ENCODE assay signal across 16 cellular contexts in genomic region chrX:79117078-79117477, GRCh38. TPM values are rescaled to one million over a fixed set of nuclear protein-coding genes. Genes with fewer than 3 reads are reported as not detected.
A peak's percentile ranks its signal among the peaks of the same experiment; 100 is the strongest.
DNase-seq lines count a peak whose midpoint lies in the region; ATAC-seq and TF ChIP-seq lines count a peak whose summit lies in the region.
"Had no signal": no experiment of that assay in that cellular context is flagged by ENCODE, and none has a peak within 500 bp of the region (broad histone marks: within the 10 kb centered on the region; RNA-seq: fewer than 3 reads in every experiment).

No MANE protein-coding gene starts in this region.

- intact Hi-C loops in CD8-positive, alpha-beta T cell (cut with DNase I, micrococcal nuclease), result no loop called here
- intact Hi-C loops in head of caudate nucleus (cut with DNase I), result no loop called here

- no peaks in the 10 kb centered on the region for H3K27me3 ChIP-seq in CD8-positive, alpha-beta T cell (ENCODE audit: insufficient read depth, low read length)
- H3K27me3 ChIP-seq: upper lobe of left lung had no signal

- no peak for TF ChIP-seq CTCF in CD8-positive, alpha-beta T cell (IDR thresholded peaks at IDR 0.05)

- no peak overlapping the region for H3K27ac ChIP-seq in CD8-positive, alpha-beta T cell (ENCODE audit: low read depth, low read length)
- H3K27ac ChIP-seq: prostate gland, upper lobe of left lung had no signal

- peak overlapping the region; percentile 43 for H3K4me3 Mint-ChIP-seq in CD8-positive, alpha-beta T cell
- no peak overlapping the region for H3K4me3 Mint-ChIP-seq in memory B cell
- H3K4me3 Mint-ChIP-seq: activated naive CD8-positive, alpha-beta T cell had no signal

- H3K27ac Mint-ChIP-seq in CD8-positive, alpha-beta T cell, result peak overlapping the region; percentile 77
- H3K27ac Mint-ChIP-seq in memory B cell, result peak overlapping the region; percentile 72

- peaks cover 3% of the 10 kb centered on the region for H3K9me3 Mint-ChIP-seq in CD8-positive, alpha-beta T cell
- peaks cover 3% of the 10 kb centered on the region for H3K9me3 Mint-ChIP-seq in memory B cell

- H3K36me3 ChIP-seq in CD8-positive, alpha-beta T cell (ENCODE audit: insufficient read depth, low read length), result no peaks in the 10 kb centered on the region
- H3K36me3 ChIP-seq: prostate gland, upper lobe of left lung had no signal

- no peak for DNase-seq in CD8-positive, alpha-beta T cell
- peak; percentile 4 for DNase-seq in MV-4-11 (lab: John Stamatoyannopoulos, UW)
- DNase-seq in memory B cell (ENCODE audit: low spot score in 2 of 2), result no peak
- no peak for DNase-seq in KG1 (lab: John Stamatoyannopoulos, UW)
- no peak for DNase-seq in head of caudate nucleus
- DNase-seq in SW 1271 (lab: John Stamatoyannopoulos, UW), result no peak
- DNase-seq: central memory CD4-positive, alpha-beta T cell; NCI-H187 treated with DMSO at 0.1 percent for 48 hours; upper lobe of left lung had no signal

- peaks cover 47% of the 10 kb centered on the region for H3K4me1 Mint-ChIP-seq in CD8-positive, alpha-beta T cell (ENCODE audit: low read depth)
- peaks cover 11% of the 10 kb centered on the region for H3K4me1 Mint-ChIP-seq in memory B cell

- H3K36me3 Mint-ChIP-seq in CD8-positive, alpha-beta T cell, result peaks cover 11% of the 10 kb centered on the region
- H3K36me3 Mint-ChIP-seq in memory B cell, result peaks cover 5% of the 10 kb centered on the region
- H3K36me3 Mint-ChIP-seq: activated naive CD8-positive, alpha-beta T cell had no signal

- H3K9me3 ChIP-seq in CD8-positive, alpha-beta T cell (ENCODE audit: low read length), result no peaks in the 10 kb centered on the region
- H3K9me3 ChIP-seq: prostate gland had no signal

- no peak for ATAC-seq in CD8-positive, alpha-beta T cell
- ATAC-seq in GM19025 (IDR thresholded peaks at IDR 0.05; ENCODE audit: low read depth, unreplicated experiment), result peak; percentile 48
- no peak for ATAC-seq in memory B cell (ENCODE audit: low read depth)
- no peak for ATAC-seq in HG02642 (IDR thresholded peaks at IDR 0.05; ENCODE audit: poor library complexity, unreplicated experiment)
- ATAC-seq: K562, Right ventricle myocardium inferior had no signal

- POLR2A ChIA-PET in CD8-positive, alpha-beta T cell (lab: Charles Lee), result interaction anchor here (2.1 kb wide), 1 partner anchor 9 kb away, joined by 7 read pairs; no protein-coding TSS in a partner anchor

- no peak overlapping the region for H3K4me3 ChIP-seq in CD8-positive, alpha-beta T cell (ENCODE audit: low read depth, low read length)
- H3K4me3 ChIP-seq: K562, prostate gland, upper lobe of left lung had no signal

- CTCF ChIA-PET in CD8-positive, alpha-beta T cell (lab: Charles Lee), result interaction anchor here (0.8 kb wide), 1 partner anchor 18 kb away, joined by 3 read pairs; no protein-coding TSS in a partner anchor

- H3K27me3 Mint-ChIP-seq in CD8-positive, alpha-beta T cell (ENCODE audit: low read depth), result no peaks in the 10 kb centered on the region
- H3K27me3 Mint-ChIP-seq in memory B cell, result no peaks in the 10 kb centered on the region
- H3K27me3 Mint-ChIP-seq: activated naive CD8-positive, alpha-beta T cell had no signal

- H3K4me1 ChIP-seq in CD8-positive, alpha-beta T cell (ENCODE audit: insufficient read depth, low read length), result peaks cover 24% of the 10 kb centered on the region
- H3K4me1 ChIP-seq: prostate gland, upper lobe of left lung had no signal

RNA-seq across cellular contexts. Expression of gene GPR174, which starts 27.4 kb away (rescaled TPM):
- 10 to 100 TPM; 34.9 to 36.5 TPM for total RNA-seq in CD8-positive, alpha-beta T cell
- total RNA-seq: kidney epithelial cell had no signal
